Comparison of ENCODE assay signal across 9 cellular contexts in genomic region chr6:111417181-111417585, GRCh38.
DNase-seq lines count a peak whose midpoint lies in the region; ATAC-seq lines count a peak whose summit lies in the region.
"Had no signal": no experiment of that assay in that cellular context is flagged by ENCODE, and none has a peak within 500 bp of the region (broad histone marks: within the 10 kb centered on the region; RNA-seq: fewer than 3 reads in every experiment).

No MANE protein-coding gene starts in this region.

- CTCF ChIA-PET in activated CD4-positive, alpha-beta memory T cell treated with anti-CD3 and anti-CD28 coated beads, Interleukin-2, amount 10 ng/mL, durations not matched to agents 7 days and 5 days (lab: Charles Lee), result no interaction called here

- peak; percentile 27 for DNase-seq in GM04503 (ENCODE audit: low read depth)
- DNase-seq in NCI-H82 (lab: John Stamatoyannopoulos, UW), result peak; percentile 79
- DNase-seq in dermis microvascular lymphatic vessel endothelial cell (ENCODE audit: low read depth in 2 of 2), result peak; percentile 39 to 55
- peak; percentile 75 for DNase-seq in myocyte (ENCODE audit: low read depth)
- no peak for DNase-seq in DMS153 treated with DMSO at 0.1 percent for 48 hours (lab: John Stamatoyannopoulos, UW; ENCODE audit: unreplicated experiment)
- no peak for DNase-seq in activated CD4-positive, alpha-beta memory T cell treated with anti-CD3 and anti-CD28 coated beads, Interleukin-2, amount 10 ng/mL, durations not matched to agents 7 days and 5 days
- no peak for DNase-seq in activated naive CD4-positive, alpha-beta T cell (lab: John Stamatoyannopoulos, UW)
- DNase-seq: mesendoderm had no signal

- H3K9me3 Mint-ChIP-seq in activated CD4-positive, alpha-beta memory T cell treated with anti-CD3 and anti-CD28 coated beads, Interleukin-2, amount 10 ng/mL, durations not matched to agents 7 days and 5 days, result no peaks in the 10 kb centered on the region

- peaks cover 2% of the 10 kb centered on the region for H3K36me3 Mint-ChIP-seq in activated CD4-positive, alpha-beta memory T cell treated with anti-CD3 and anti-CD28 coated beads, Interleukin-2, amount 10 ng/mL, durations not matched to agents 7 days and 5 days (ENCODE audit: low read depth)

- no peak overlapping the region for H3K27ac Mint-ChIP-seq in activated CD4-positive, alpha-beta memory T cell treated with anti-CD3 and anti-CD28 coated beads, Interleukin-2, amount 10 ng/mL, durations not matched to agents 7 days and 5 days

- no peak overlapping the region for H3K4me3 Mint-ChIP-seq in activated CD4-positive, alpha-beta memory T cell treated with anti-CD3 and anti-CD28 coated beads, Interleukin-2, amount 10 ng/mL, durations not matched to agents 7 days and 5 days

- H3K27me3 Mint-ChIP-seq in activated CD4-positive, alpha-beta memory T cell treated with anti-CD3 and anti-CD28 coated beads, Interleukin-2, amount 10 ng/mL, durations not matched to agents 7 days and 5 days, result no peaks in the 10 kb centered on the region

- POLR2A ChIA-PET in activated CD4-positive, alpha-beta memory T cell treated with anti-CD3 and anti-CD28 coated beads, Interleukin-2, amount 10 ng/mL, durations not matched to agents 7 days and 5 days (lab: Charles Lee), result no interaction called here

- peaks cover 5% of the 10 kb centered on the region for H3K4me1 Mint-ChIP-seq in activated CD4-positive, alpha-beta memory T cell treated with anti-CD3 and anti-CD28 coated beads, Interleukin-2, amount 10 ng/mL, durations not matched to agents 7 days and 5 days

- no peak for ATAC-seq in HG02623 (IDR thresholded peaks at IDR 0.05; ENCODE audit: unreplicated experiment)

Comparison
In these comparisons a context has a peak if more than half of its experiments do, and no peak if none do; other contexts are left out.
1. DNase-seq: peak in GM04503 (single experiment), NCI-H82 (single experiment), dermis microvascular lymphatic vessel endothelial cell (2 of 2) and myocyte (single experiment); none in DMS153 treated with DMSO at 0.1 percent for 48 hours (single experiment), activated CD4-positive, alpha-beta memory T cell treated with anti-CD3 and anti-CD28 coated beads, Interleukin-2, amount 10 ng/mL, durations not matched to agents 7 days and 5 days (single experiment) and activated naive CD4-positive, alpha-beta T cell (0 of 4).